1 cellular context compared by ENCODE assay signal in genomic region chr3:95752199-95752598, GRCh38.
TF ChIP-seq lines count a peak whose summit lies in the region.

No MANE protein-coding gene starts in this region.

TF ChIP-seq in H1, 55 proteins besides CTCF, POLR2A, EP300 and RAD21 (continued from another document):
- TF ChIP-seq ZNF274 (IDR thresholded peaks at IDR 0.05; ENCODE audit: borderline replicate concordance, extremely low read depth, low read length) (no peak), GABPA (IDR thresholded peaks at IDR 0.05; ENCODE audit: borderline replicate concordance, insufficient read depth, low read length) (no peak), KDM5A (IDR thresholded peaks at IDR 0.05; ENCODE audit: low read length) (no peak), SIRT6 (IDR thresholded peaks at IDR 0.05; ENCODE audit: low read length) (no peak), EZH2 (IDR thresholded peaks at IDR 0.05; ENCODE audit: low read depth, low read length, severe bottlenecking) (no peak), CHD1 (IDR thresholded peaks at IDR 0.05; ENCODE audit: low read depth, low read length) (no peak), CBX5 (IDR thresholded peaks at IDR 0.05; ENCODE audit: low read depth, low read length) (no peak), CHD7 (IDR thresholded peaks at IDR 0.05; ENCODE audit: insufficient replicate concordance, low read length) (no peak), BRCA1 (IDR thresholded peaks at IDR 0.05; ENCODE audit: low read depth, low read length) (no peak), TBP (IDR thresholded peaks at IDR 0.05; ENCODE audit: low read depth, low read length) (no peak), JUN (IDR thresholded peaks at IDR 0.05; ENCODE audit: low read depth, low read length) (no peak), SIN3A (conservative IDR thresholded peaks at IDR 0.05 in 1 of 2, IDR thresholded peaks at IDR 0.05 in 1 of 2; ENCODE audit: low read depth in 1 of 2, low read length in 2 of 2) (no peak), SIX5 (IDR thresholded peaks at IDR 0.05; ENCODE audit: low read depth, low read length) (no peak)
